ENCODE assay signal across 18 cellular contexts in genomic region chr3:114445233-114445632, GRCh38.
A peak's percentile ranks its signal among the peaks of the same experiment; 100 is the strongest.
DNase-seq lines count a peak whose midpoint lies in the region; ATAC-seq, FAIRE-seq and TF ChIP-seq lines count a peak whose summit lies in the region.
"Had no signal": no experiment of that assay in that cellular context is flagged by ENCODE, and none has a peak within 500 bp of the region (broad histone marks: within the 10 kb centered on the region; RNA-seq: fewer than 3 reads in every experiment).

No MANE protein-coding gene starts in this region.

- H3K4me3 Mint-ChIP-seq in astrocyte (ENCODE audit: unreplicated experiment) = no peak overlapping the region
- H3K4me3 Mint-ChIP-seq: IgD-negative memory B cell had no signal

- H3K36me3 Mint-ChIP-seq in astrocyte (ENCODE audit: low read depth, unreplicated experiment) = no peaks in the 10 kb centered on the region

- BruUV-seq in A673 (replicated peaks; lab: Mats Ljungman, UMichigan) = no TSS peak

- peak; percentile 62 for FAIRE-seq in astrocyte (lab: Jason Lieb, UNC)
- FAIRE-seq in islet of Langerhans (lab: Jason Lieb, UNC) = peak; percentile 13
- FAIRE-seq: H1 had no signal

- CTCF ChIA-PET in A673 (lab: Charles Lee) = no interaction called here

- H3K27ac Mint-ChIP-seq in astrocyte (ENCODE audit: unreplicated experiment) = no peak overlapping the region

- H3K9me3 ChIP-seq in A673 (ENCODE audit: low read depth, low read length, poor library complexity, severe bottlenecking) = no peaks in the 10 kb centered on the region
- no peaks in the 10 kb centered on the region for H3K9me3 ChIP-seq in astrocyte (ENCODE audit: insufficient read depth, low read depth, low read length)
- H3K9me3 ChIP-seq: Caco-2 had no signal

- H3K27ac ChIP-seq in A673 (ENCODE audit: low read depth, low read length, poor library complexity, severe bottlenecking) (peak overlapping the region; percentile 61), astrocyte (ENCODE audit: low read depth, low read length) (no peak overlapping the region)
- H3K27ac ChIP-seq: C4-2B, SK-N-MC had no signal

- no peaks in the 10 kb centered on the region for H3K27me3 Mint-ChIP-seq in astrocyte (ENCODE audit: low read depth, unreplicated experiment)
- H3K27me3 Mint-ChIP-seq: IgD-negative memory B cell had no signal

- peaks cover 65% of the 10 kb centered on the region for H3K79me2 ChIP-seq in astrocyte (ENCODE audit: insufficient read depth, low read length)

- TF ChIP-seq CTCF in A673 (conservative IDR thresholded peaks at IDR 0.05; ENCODE audit: low read depth, low read length) (no peak), astrocyte (IDR thresholded peaks at IDR 0.05; ENCODE audit: insufficient read depth, low read depth, low read length) (no peak)

- H3K4me3 ChIP-seq in A673 (ENCODE audit: low read depth, low read length, poor library complexity, severe bottlenecking) = no peak overlapping the region
- no peak overlapping the region for H3K4me3 ChIP-seq in astrocyte (ENCODE audit: insufficient read depth, low read depth, low read length)
- H3K4me3 ChIP-seq: SK-N-MC had no signal

- H3K27me3 ChIP-seq in A673 (replicated peaks; ENCODE audit: insufficient read depth, low read depth, low read length, poor library complexity) (no peaks in the 10 kb centered on the region), astrocyte (ENCODE audit: insufficient read depth, low read length) (no peaks in the 10 kb centered on the region)

- H2AFZ ChIP-seq in astrocyte (ENCODE audit: low read depth, low read length) = no peak overlapping the region

- H3K9ac ChIP-seq in astrocyte (ENCODE audit: low read length) = no peak overlapping the region

- H3K4me1 ChIP-seq in A673 (ENCODE audit: insufficient read depth, low read length, poor library complexity, severe bottlenecking) (peaks cover 90% of the 10 kb centered on the region), astrocyte (ENCODE audit: insufficient read depth, low read length) (peaks cover 14% of the 10 kb centered on the region)
- H3K4me1 ChIP-seq: Caco-2 had no signal

- H3K4me2 ChIP-seq in astrocyte (ENCODE audit: low read length) = no peak overlapping the region

- no peaks in the 10 kb centered on the region for H3K36me3 ChIP-seq in A673 (ENCODE audit: insufficient read depth, low read length, poor library complexity, severe bottlenecking)
- no peaks in the 10 kb centered on the region for H3K36me3 ChIP-seq in astrocyte (ENCODE audit: insufficient read depth, low read length)

- intact Hi-C loops in A673 (cut with micrococcal nuclease; ENCODE audit: unreplicated experiment) = loop anchor here (5.0 to 10.0 kb wide), 3 partner anchors 33 to 290 kb away; no protein-coding TSS in a partner anchor

- peaks cover 20% of the 10 kb centered on the region for H4K20me1 ChIP-seq in astrocyte (ENCODE audit: insufficient read depth, low read length)

- no peak for DNase-seq in A673 (ENCODE audit: low spot score)
- peak; percentile 25 for DNase-seq in HCEC 1CT
- no peak for DNase-seq in astrocyte (ENCODE audit: low read depth)
- no peak for DNase-seq in D341Med (ENCODE audit: low spot score)
- DNase-seq: Caco-2, DMS53, NCI-H146, NCI-H446 treated with DMSO at 0.1 percent for 48 hours, NCI-H748 treated with DMSO at 0.1 percent for 48 hours, PC-3 had no signal

- H3K9me3 Mint-ChIP-seq in astrocyte (ENCODE audit: unreplicated experiment) = no peaks in the 10 kb centered on the region
- H3K9me3 Mint-ChIP-seq: IgD-negative memory B cell had no signal

- POLR2A ChIA-PET in A673 (lab: Charles Lee; ENCODE audit: low non-redundant PET) = no interaction called here

- ATAC-seq in GM19351 (IDR thresholded peaks at IDR 0.05; ENCODE audit: unreplicated experiment) (no peak), HG03280 (IDR thresholded peaks at IDR 0.05; ENCODE audit: unreplicated experiment) (no peak), HG02678 (IDR thresholded peaks at IDR 0.05; ENCODE audit: unreplicated experiment) (no peak)
- ATAC-seq: PC-3 had no signal

- H3K4me1 Mint-ChIP-seq in astrocyte (ENCODE audit: low read depth, unreplicated experiment) = peaks cover 57% of the 10 kb centered on the region
